In the genomic region with DNA sequence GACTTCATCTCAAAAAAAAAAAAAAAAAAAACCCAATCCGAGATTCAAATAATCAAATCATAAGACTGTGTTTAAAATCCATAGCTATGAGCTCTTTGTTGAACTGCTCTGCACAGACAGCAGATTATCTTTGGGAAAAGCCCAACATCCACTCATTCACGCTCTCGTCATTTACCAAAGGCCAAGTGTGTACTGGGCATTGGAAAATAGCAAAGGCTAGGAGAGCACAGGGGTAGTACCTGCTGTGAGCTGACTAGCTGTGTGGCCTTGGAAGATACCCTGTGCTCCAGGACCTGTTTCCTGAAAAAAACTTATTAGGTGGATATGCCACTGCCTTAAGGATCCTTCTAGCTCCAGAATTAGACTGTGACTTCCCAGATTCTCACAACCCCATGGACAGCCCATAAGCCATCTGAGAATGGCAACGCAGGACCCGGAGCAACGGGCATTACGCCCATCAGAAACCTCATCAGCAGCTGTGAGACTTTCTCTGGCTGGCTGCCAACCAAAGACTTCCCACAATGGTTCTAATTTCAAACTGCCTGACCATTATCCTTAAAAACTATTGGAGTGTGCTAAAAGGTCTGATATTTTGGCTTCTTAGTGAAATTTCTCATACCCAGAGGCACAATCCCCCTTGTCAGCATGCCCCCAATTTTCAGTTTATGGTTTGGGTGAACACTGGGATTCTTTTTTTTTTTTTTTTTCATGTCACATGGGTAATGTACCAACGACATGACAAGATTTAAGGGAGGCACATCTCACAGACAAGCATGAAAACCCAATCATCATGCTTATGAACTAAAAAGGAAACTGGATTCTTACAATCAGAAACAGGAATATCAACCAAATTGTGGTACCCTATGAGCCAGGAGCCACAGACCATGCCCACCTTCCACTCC, we compare ENCODE assay signal across 10 cellular contexts. TPM values are rescaled to one million over a fixed set of nuclear protein-coding genes. Genes with fewer than 3 reads are reported as not detected.
DNase-seq lines count a peak whose midpoint lies in the region; ATAC-seq and TF ChIP-seq lines count a peak whose summit lies in the region.
"Had no signal": no experiment of that assay in that cellular context is flagged by ENCODE, and none has a peak within 500 bp of the region (broad histone marks: within the 10 kb centered on the region; RNA-seq: fewer than 3 reads in every experiment).

No MANE protein-coding gene starts in this region.

- ATAC-seq in naive B cell (ENCODE audit: low read depth in 2 of 2) (no peak), HG02610 (IDR thresholded peaks at IDR 0.05; ENCODE audit: unreplicated experiment) (no peak), GM21367 (IDR thresholded peaks at IDR 0.05; ENCODE audit: unreplicated experiment) (no peak)

- peak overlapping the region in 5 of 8 donors; percentile 10 to 73 (median 62) for H3K4me3 Mint-ChIP-seq in naive B cell

- H3K27me3 Mint-ChIP-seq in naive B cell, result no peaks in the 10 kb centered on the region

- TF ChIP-seq CTCF in coronary artery (IDR thresholded peaks at IDR 0.05), result no peak

- H3K4me3 ChIP-seq in coronary artery, result peak overlapping the region; percentile 33
- H3K4me3 ChIP-seq: HAP-1 had no signal

- DNase-seq in DMS79 treated with DMSO at 0.1 percent for 48 hours (lab: John Stamatoyannopoulos, UW), result peak; percentile 87
- DNase-seq in NCI-H446 (lab: John Stamatoyannopoulos, UW), result peak; percentile 39 to 71
- DNase-seq in coronary artery (ENCODE audit: low spot score), result no peak
- no peak for DNase-seq in naive B cell
- DNase-seq in hepatic stellate cell (ENCODE audit: low spot score), result no peak
- DNase-seq in activated CD8-positive, alpha-beta memory T cell treated with anti-CD3 and anti-CD28 coated beads, Interleukin-2, amount 50 U/mL, for 4 hours, result no peak

- H3K4me1 Mint-ChIP-seq in naive B cell, result peaks cover 7 to 31% (median 26%) of the 10 kb centered on the region in 3 donors

- H3K27ac ChIP-seq in coronary artery, result no peak overlapping the region
- H3K27ac ChIP-seq: ascending aorta had no signal

- H3K27ac Mint-ChIP-seq in naive B cell, result peak overlapping the region in 2 of 6 donors; percentile 8 to 69

- peaks cover 10 to 19% of the 10 kb centered on the region in 2 donors for H3K36me3 Mint-ChIP-seq in naive B cell

- peaks cover 0 to 32% (median 19%) of the 10 kb centered on the region in 7 donors for H3K9me3 Mint-ChIP-seq in naive B cell

RNA-seq across cellular contexts. Expression of gene SERINC5, which starts 16.8 kb away (rescaled TPM):
- polyA plus RNA-seq in naive B cell (ENCODE audit: low read depth in 6 of 6), result 1 to 10 TPM; 1.4 to 4.0 (median 2.8) TPM

Comparison
In these comparisons a context has a peak if more than half of its experiments do, and no peak if none do; other contexts are left out.
1. DNase-seq: peak in DMS79 treated with DMSO at 0.1 percent for 48 hours (single experiment) and NCI-H446 (2 of 2); none in coronary artery (single experiment), naive B cell (single experiment), hepatic stellate cell (single experiment) and activated CD8-positive, alpha-beta memory T cell treated with anti-CD3 and anti-CD28 coated beads, Interleukin-2, amount 50 U/mL, for 4 hours (single experiment).